ENCODE assay signal across 8 cellular contexts in genomic region chr7:111752022-111752582, GRCh38.
DNase-seq lines count a peak whose midpoint lies in the region; ATAC-seq and TF ChIP-seq lines count a peak whose summit lies in the region.

No MANE protein-coding gene starts in this region.

- peak; percentile 65 for ATAC-seq in GM18520 (IDR thresholded peaks at IDR 0.05; ENCODE audit: unreplicated experiment)
- ATAC-seq in HG03045 (IDR thresholded peaks at IDR 0.05; ENCODE audit: unreplicated experiment) = peak; percentile 77
- ATAC-seq in activated CD4-positive, alpha-beta T cell treated with anti-CD3 and anti-CD28 coated beads for 36 hours = peak; percentile 78
- ATAC-seq in stimulated activated naive CD8-positive, alpha-beta T cell treated with anti-CD3 and anti-CD28 coated beads, Interleukin-15, amount 100 ng/mL, for 72 hours = peak; percentile 81

- intact Hi-C loops in activated CD4-positive, alpha-beta T cell treated with anti-CD3 and anti-CD28 coated beads for 36 hours (cut with DNase I, micrococcal nuclease) = loop anchor here (1.0 to 10.0 kb wide), 7 partner anchors 103 to 1143 kb away; no protein-coding TSS in a partner anchor
- intact Hi-C loops in dorsolateral prefrontal cortex (cut with DNase I) = loop anchor here (5.0 to 10.0 kb wide), 4 partner anchors 105 to 700 kb away; partner anchors contain the start of genes DOCK4 (in 2 of the 2), ZNF277 (in 2 of the 2) and IFRD1 (in 1 of the 2)

- no peaks in the 10 kb centered on the region for H3K27me3 ChIP-seq in dorsolateral prefrontal cortex

- H3K27ac Mint-ChIP-seq in activated CD4-positive, alpha-beta T cell treated with anti-CD3 and anti-CD28 coated beads for 36 hours = no peak overlapping the region
- no peak overlapping the region for H3K27ac Mint-ChIP-seq in mesothelial cell of epicardium
- no peak overlapping the region for H3K27ac Mint-ChIP-seq in stimulated activated naive CD8-positive, alpha-beta T cell treated with anti-CD3 and anti-CD28 coated beads, Interleukin-15, amount 100 ng/mL, for 72 hours

- no peak overlapping the region for H3K4me3 Mint-ChIP-seq in activated CD4-positive, alpha-beta T cell treated with anti-CD3 and anti-CD28 coated beads for 36 hours
- H3K4me3 Mint-ChIP-seq in mesothelial cell of epicardium = no peak overlapping the region
- H3K4me3 Mint-ChIP-seq in stimulated activated naive CD8-positive, alpha-beta T cell treated with anti-CD3 and anti-CD28 coated beads, Interleukin-15, amount 100 ng/mL, for 72 hours = no peak overlapping the region

- TF ChIP-seq CTCF in AG09319 (IDR thresholded peaks at IDR 0.05; ENCODE audit: low read depth, low read length) = peak; percentile 91
- TF ChIP-seq CTCF in dorsolateral prefrontal cortex (IDR thresholded peaks at IDR 0.05 in 54 of 56, conservative IDR thresholded peaks at IDR 0.05 in 2 of 56; ENCODE audit: low read depth in 1 of 56, partially characterized antibody in 56 of 56) = peak; percentile 53 to 84 (median 74)
- peak; percentile 64 for TF ChIP-seq CTCF in mesothelial cell of epicardium (IDR thresholded peaks at IDR 0.05; ENCODE audit: unreplicated experiment)

- H3K9me3 Mint-ChIP-seq in activated CD4-positive, alpha-beta T cell treated with anti-CD3 and anti-CD28 coated beads for 36 hours (ENCODE audit: low read depth) = no peaks in the 10 kb centered on the region
- H3K9me3 Mint-ChIP-seq in mesothelial cell of epicardium = peaks cover 18% of the 10 kb centered on the region
- H3K9me3 Mint-ChIP-seq in stimulated activated naive CD8-positive, alpha-beta T cell treated with anti-CD3 and anti-CD28 coated beads, Interleukin-15, amount 100 ng/mL, for 72 hours = no peaks in the 10 kb centered on the region

- peak overlapping the region in 21 of 59 donors; percentile 8 to 96 (median 90) for H3K27ac ChIP-seq in dorsolateral prefrontal cortex

- DNase-seq in AG09319 (ENCODE audit: extremely low read depth, low read depth) (peak; percentile 18), NCI-H2196 (lab: John Stamatoyannopoulos, UW; ENCODE audit: unreplicated experiment) (peak; percentile 60), dorsolateral prefrontal cortex (peak in 8 of 10 donors; percentile 22 to 64 (median 56)), mesothelial cell of epicardium (ENCODE audit: low spot score in 2 of 2, unreplicated experiment in 2 of 2) (no peak)
- DNase-seq in activated CD4-positive, alpha-beta T cell treated with anti-CD3 and anti-CD28 coated beads for 36 hours = peak; percentile 84
- DNase-seq in stimulated activated naive CD8-positive, alpha-beta T cell treated with anti-CD3 and anti-CD28 coated beads, Interleukin-15, amount 100 ng/mL, for 72 hours = peak; percentile 48 to 65

- CTCF ChIA-PET in activated CD4-positive, alpha-beta T cell treated with anti-CD3 and anti-CD28 coated beads for 36 hours (lab: Charles Lee) = interaction anchor here (0.6 to 2.8 kb wide), 14 partner anchors 11 to 744 kb away, joined by 3 to 15 read pairs (median 4); no protein-coding TSS in a partner anchor

- POLR2A ChIA-PET in activated CD4-positive, alpha-beta T cell treated with anti-CD3 and anti-CD28 coated beads for 36 hours (lab: Charles Lee) = no interaction called here

- peaks cover 5% of the 10 kb centered on the region for H3K27me3 Mint-ChIP-seq in activated CD4-positive, alpha-beta T cell treated with anti-CD3 and anti-CD28 coated beads for 36 hours
- H3K27me3 Mint-ChIP-seq in mesothelial cell of epicardium (ENCODE audit: low read depth) = no peaks in the 10 kb centered on the region
- H3K27me3 Mint-ChIP-seq in stimulated activated naive CD8-positive, alpha-beta T cell treated with anti-CD3 and anti-CD28 coated beads, Interleukin-15, amount 100 ng/mL, for 72 hours = peaks cover 22% of the 10 kb centered on the region

- no peak overlapping the region for H3K4me3 ChIP-seq in dorsolateral prefrontal cortex

- H3K36me3 Mint-ChIP-seq in activated CD4-positive, alpha-beta T cell treated with anti-CD3 and anti-CD28 coated beads for 36 hours (ENCODE audit: low read depth) = no peaks in the 10 kb centered on the region
- peaks cover 30% of the 10 kb centered on the region for H3K36me3 Mint-ChIP-seq in mesothelial cell of epicardium

- no peaks in the 10 kb centered on the region for H3K4me1 Mint-ChIP-seq in activated CD4-positive, alpha-beta T cell treated with anti-CD3 and anti-CD28 coated beads for 36 hours
- H3K4me1 Mint-ChIP-seq in mesothelial cell of epicardium = peaks cover 8% of the 10 kb centered on the region
- H3K4me1 Mint-ChIP-seq in stimulated activated naive CD8-positive, alpha-beta T cell treated with anti-CD3 and anti-CD28 coated beads, Interleukin-15, amount 100 ng/mL, for 72 hours = peaks cover 5% of the 10 kb centered on the region

Comparison
In these comparisons a context has a peak if more than half of its experiments do, and no peak if none do; other contexts are left out.
1. DNase-seq: peak in AG09319 (single experiment), NCI-H2196 (single experiment), activated CD4-positive, alpha-beta T cell treated with anti-CD3 and anti-CD28 coated beads for 36 hours (single experiment), dorsolateral prefrontal cortex (8 of 10) and stimulated activated naive CD8-positive, alpha-beta T cell treated with anti-CD3 and anti-CD28 coated beads, Interleukin-15, amount 100 ng/mL, for 72 hours (2 of 2); none in mesothelial cell of epicardium (0 of 2).
2. Peak in every context shown above with its lines, with median percentiles within 50 percentile points of each other: CTCF ChIP-seq and ATAC-seq.